ENCODE assay signal across 8 cellular contexts in genomic region chr14:97978336-97978735, GRCh38.
DNase-seq lines count a peak whose midpoint lies in the region; ATAC-seq, FAIRE-seq and TF ChIP-seq lines count a peak whose summit lies in the region.

No MANE protein-coding gene starts in this region.

- FAIRE-seq in bronchial epithelial cell (lab: Jason Lieb, UNC): no peak

- DNase-seq in NCI-H1105 (lab: John Stamatoyannopoulos, UW): peak; percentile 88
- DNase-seq in bronchial epithelial cell (ENCODE audit: low read depth): peak; percentile 77
- peak; percentile 80 for DNase-seq in kidney tubule cell (ENCODE audit: low spot score)
- DNase-seq in stimulated activated CD4-positive, alpha-beta T cell treated with anti-CD3 and anti-CD28 coated beads, Interleukin-1b, Interleukin-23, amount 100 ng/mL, for 4 hours (ENCODE audit: low read depth in 2 of 2): peak; percentile 63 to 68

- peak overlapping the region in 10 of 11 experiments; percentile 40 to 80 (median 72); a peak in 20 of 22 replicates for H3K9ac ChIP-seq in BLaER1 treated with 17β-estradiol and CSF1 and Interleukin-3, amounts not matched to agents 10 nM and 100 nM

- H3K27me3 ChIP-seq in BLaER1 treated with 17β-estradiol and CSF1 and Interleukin-3, amounts not matched to agents 10 nM and 100 nM: no peaks in the 10 kb centered on the region
- no peaks in the 10 kb centered on the region for H3K27me3 ChIP-seq in bronchial epithelial cell (ENCODE audit: control insufficient read depth, insufficient read depth, low read length)

- ATAC-seq in activated CD4-positive, CD25-positive, alpha-beta regulatory T cell treated with anti-CD3 and anti-CD28 coated beads, Interleukin-2, amount 50 U/mL, for 24 hours: peak; percentile 89 to 91
- no peak for ATAC-seq in GM18861 (IDR thresholded peaks at IDR 0.05; ENCODE audit: unreplicated experiment)
- ATAC-seq in HG03045 (IDR thresholded peaks at IDR 0.05; ENCODE audit: unreplicated experiment): no peak

- H3K4me3 ChIP-seq in BLaER1 treated with 17β-estradiol and CSF1 and Interleukin-3, amounts not matched to agents 10 nM and 100 nM: peak overlapping the region; percentile 33 to 68 (median 56)
- no peak overlapping the region for H3K4me3 ChIP-seq in bronchial epithelial cell (ENCODE audit: low read depth, low read length)

- no peaks in the 10 kb centered on the region for H3K36me3 ChIP-seq in BLaER1 treated with 17β-estradiol and CSF1 and Interleukin-3, amounts not matched to agents 10 nM and 100 nM
- no peaks in the 10 kb centered on the region for H3K36me3 ChIP-seq in bronchial epithelial cell (ENCODE audit: control insufficient read depth, insufficient read depth, low read length)

- peaks cover 23 to 57% (median 45%) of the 10 kb centered on the region in 10 experiments for H3K4me1 ChIP-seq in BLaER1 treated with 17β-estradiol and CSF1 and Interleukin-3, amounts not matched to agents 10 nM and 100 nM

- peaks cover 0 to 5% (median 0%) of the 10 kb centered on the region in 11 experiments; a peak in 2 of 22 replicates for H3K9me3 ChIP-seq in BLaER1 treated with 17β-estradiol and CSF1 and Interleukin-3, amounts not matched to agents 10 nM and 100 nM (replicated peaks in 1 of 11)

- TF ChIP-seq CTCF in bronchial epithelial cell (IDR thresholded peaks at IDR 0.05; ENCODE audit: insufficient read depth, low read length, severe bottlenecking): peak; percentile 67

- H3K27ac ChIP-seq in BLaER1 treated with 17β-estradiol and CSF1 and Interleukin-3, amounts not matched to agents 10 nM and 100 nM: peak overlapping the region in 9 of 11 experiments; percentile 41 to 76 (median 73); a peak in 17 of 22 replicates

- H3K4me2 ChIP-seq in BLaER1 treated with 17β-estradiol and CSF1 and Interleukin-3, amounts not matched to agents 10 nM and 100 nM: peak overlapping the region; percentile 82 to 96 (median 93)

- no peaks in the 10 kb centered on the region for H4K20me1 ChIP-seq in BLaER1 treated with 17β-estradiol and CSF1 and Interleukin-3, amounts not matched to agents 10 nM and 100 nM

Comparison
In these comparisons a context has a peak if more than half of its experiments do, and no peak if none do; other contexts are left out.
1. ATAC-seq: peak in activated CD4-positive, CD25-positive, alpha-beta regulatory T cell treated with anti-CD3 and anti-CD28 coated beads, Interleukin-2, amount 50 U/mL, for 24 hours (2 of 2); none in GM18861 (single experiment) and HG03045 (single experiment).
2. Peak in every context shown above with its lines, with median percentiles within 50 percentile points of each other: DNase-seq.